15 cellular contexts compared by ENCODE assay signal in genomic region chr3:52172262-52172757, GRCh38.
"Had no signal": no experiment of that assay in that cellular context is flagged by ENCODE, and none has a peak within 500 bp of the region (broad histone marks: within the 10 kb centered on the region; RNA-seq: fewer than 3 reads in every experiment).

No MANE protein-coding gene starts in this region.

- ATAC-seq: gastrocnemius medialis; right cardiac atrium; stimulated activated memory B cell treated with anti-CD40 and anti-IgM and Interleukin-4, amounts not matched to agents 10 μg/mL and 1 μg/mL and 100 μg/mL, for 72 hours had no signal

- H3K36me3 ChIP-seq: colonic mucosa, gastrocnemius medialis, prostate gland had no signal

- H3K4me1 Mint-ChIP-seq: stimulated activated memory B cell treated with anti-CD40 and anti-IgM and Interleukin-4, amounts not matched to agents 10 μg/mL and 1 μg/mL and 100 μg/mL, for 72 hours had no signal

- H3K36me3 Mint-ChIP-seq: natural killer cell treated with Interleukin-12 subunit alpha and Interleukin-12 subunit beta and Interleukin-15 and Interleukin-18, amount 100 ng/mL, for 72 hours; stimulated activated memory B cell treated with anti-CD40 and anti-IgM and Interleukin-4, amounts not matched to agents 10 μg/mL and 1 μg/mL and 100 μg/mL, for 72 hours had no signal

- H3K27ac Mint-ChIP-seq: activated naive CD8-positive, alpha-beta T cell; activated T-cell treated with anti-CD3 and anti-CD28 coated beads, Interleukin-2, amount 50 U/mL, for 72 hours; natural killer cell treated with Interleukin-12 subunit alpha and Interleukin-12 subunit beta and Interleukin-15 and Interleukin-18, amount 100 ng/mL, for 72 hours; stimulated activated memory B cell treated with anti-CD40 and anti-IgM and Interleukin-4, amounts not matched to agents 10 μg/mL and 1 μg/mL and 100 μg/mL, for 72 hours had no signal

- H3K27me3 ChIP-seq: colonic mucosa, gastrocnemius medialis had no signal

- H3K4me3 ChIP-seq: colonic mucosa, gastrocnemius medialis, prostate gland, skin epidermis had no signal

- H3K4me3 Mint-ChIP-seq: activated naive CD8-positive, alpha-beta T cell; activated T-cell treated with anti-CD3 and anti-CD28 coated beads, Interleukin-2, amount 50 U/mL, for 72 hours; natural killer cell treated with Interleukin-12 subunit alpha and Interleukin-12 subunit beta and Interleukin-15 and Interleukin-18, amount 100 ng/mL, for 72 hours; stimulated activated memory B cell treated with anti-CD40 and anti-IgM and Interleukin-4, amounts not matched to agents 10 μg/mL and 1 μg/mL and 100 μg/mL, for 72 hours had no signal

- H3K9me3 Mint-ChIP-seq: activated T-cell treated with anti-CD3 and anti-CD28 coated beads, Interleukin-2, amount 50 U/mL, for 72 hours; natural killer cell treated with Interleukin-12 subunit alpha and Interleukin-12 subunit beta and Interleukin-15 and Interleukin-18, amount 100 ng/mL, for 72 hours; stimulated activated memory B cell treated with anti-CD40 and anti-IgM and Interleukin-4, amounts not matched to agents 10 μg/mL and 1 μg/mL and 100 μg/mL, for 72 hours had no signal

- DNase-seq: activated CD4-positive, alpha-beta T cell treated with anti-CD3 and anti-CD28 coated beads, Interleukin-2, amount 50 U/mL, for 4 hours; activated gamma-delta T cell treated with Interleukin-2 at 50 U/mL for 16 hours; activated T-cell treated with anti-CD3 and anti-CD28 coated beads, Interleukin-2, amount 50 U/mL, for 72 hours; central memory CD4-positive, alpha-beta T cell; colonic mucosa; gastrocnemius medialis; right cardiac atrium; stimulated activated CD4-positive, alpha-beta T cell treated with anti-CD3 and anti-CD28 coated beads, Interleukin-4, amount 100 ng/mL, for 24 hours; SW 1271; T-helper 2 cell had no signal

- H3K27me3 Mint-ChIP-seq: activated naive CD8-positive, alpha-beta T cell; natural killer cell treated with Interleukin-12 subunit alpha and Interleukin-12 subunit beta and Interleukin-15 and Interleukin-18, amount 100 ng/mL, for 72 hours had no signal

- H3K27ac ChIP-seq: colonic mucosa, gastrocnemius medialis, prostate gland, skin epidermis had no signal

- H3K4me1 ChIP-seq: colonic mucosa, gastrocnemius medialis, prostate gland had no signal

- H3K9me3 ChIP-seq: colonic mucosa, gastrocnemius medialis, prostate gland had no signal
